Comparison of ENCODE assay signal across 22 cellular contexts in the genomic region with DNA sequence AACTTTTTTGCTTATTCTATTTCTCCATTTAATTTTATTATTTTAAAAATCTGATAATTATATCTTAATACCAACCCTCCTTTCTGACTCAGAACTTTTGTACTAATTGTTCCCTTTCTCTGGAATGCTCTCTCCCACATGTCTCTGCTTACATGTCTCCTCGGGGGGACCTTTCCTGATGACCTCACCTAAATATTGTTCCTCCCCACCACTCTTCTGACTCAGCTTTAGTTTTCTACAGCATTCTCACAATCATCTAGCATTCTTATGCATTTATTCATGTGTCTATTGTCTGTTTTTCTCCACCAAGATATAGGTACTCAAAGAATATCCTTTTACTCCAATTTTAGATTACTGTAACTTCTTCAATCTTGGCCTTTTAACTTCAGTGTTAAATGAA.
DNase-seq lines count a peak whose midpoint lies in the region; ATAC-seq, FAIRE-seq and TF ChIP-seq lines count a peak whose summit lies in the region.
"Had no signal": no experiment of that assay in that cellular context is flagged by ENCODE, and none has a peak within 500 bp of the region (broad histone marks: within the 10 kb centered on the region; RNA-seq: fewer than 3 reads in every experiment).

No MANE protein-coding gene starts in this region.

- no peak for ATAC-seq in activated T-cell treated with anti-CD3 and anti-CD28 coated beads, Interleukin-2, amount 50 U/mL, for 4 hours
- ATAC-seq in GM19023 (IDR thresholded peaks at IDR 0.05; ENCODE audit: unreplicated experiment) = no peak
- ATAC-seq in CD4-positive, alpha-beta T cell (ENCODE audit: poor library complexity) = no peak
- ATAC-seq: effector memory CD8-positive, alpha-beta T cell; gastroesophageal sphincter had no signal

- peaks cover 10% of the 10 kb centered on the region for H3K4me1 ChIP-seq in endothelial cell of umbilical vein (ENCODE audit: control insufficient read depth, extremely low read depth, insufficient read depth, low read length)
- H3K4me1 ChIP-seq: gastroesophageal sphincter, parathyroid adenoma, spleen had no signal

- no peak overlapping the region for H3K27ac Mint-ChIP-seq in CD4-positive, alpha-beta T cell
- H3K27ac Mint-ChIP-seq: activated CD4-positive, alpha-beta T cell treated with anti-CD3 and anti-CD28 coated beads, Interleukin-2, amount 10 ng/mL, durations not matched to agents 24 days and 14 days; activated naive CD4-positive, alpha-beta T cell treated with anti-CD3 and anti-CD28 coated beads, Interleukin-2, amount 50 U/mL, for 24 hours; effector memory CD8-positive, alpha-beta T cell; type B pancreatic cell had no signal

- H3K9me1 ChIP-seq in endothelial cell of umbilical vein (replicated peaks; ENCODE audit: control insufficient read depth, extremely low read depth, insufficient read depth, low read length) = no peaks in the 10 kb centered on the region

- dilution Hi-C loops in endothelial cell of umbilical vein (cut with MboI; ENCODE audit: extremely low pct_ligation_motif_present, low sequenced_read_pairs) = no loop called here

- H3K9me3 ChIP-seq in endothelial cell of umbilical vein (replicated peaks; ENCODE audit: control insufficient read depth, insufficient read depth, low read length) = no peaks in the 10 kb centered on the region
- H3K9me3 ChIP-seq in CD4-positive, alpha-beta T cell (ENCODE audit: control insufficient read depth, low read length) = no peaks in the 10 kb centered on the region
- H3K9me3 ChIP-seq: gastroesophageal sphincter, spleen had no signal

- DNase-seq in HS-5 (ENCODE audit: low read depth) (peak; percentile 35), RKO (ENCODE audit: low spot score) (peak; percentile 1), endothelial cell of umbilical vein (ENCODE audit: low read depth, low spot score) (peak; percentile 36), pulmonary artery endothelial cell (ENCODE audit: low read depth, low spot score) (peak; percentile 17)
- no peak for DNase-seq in activated T-cell treated with anti-CD3 and anti-CD28 coated beads, Interleukin-2, amount 50 U/mL, for 1 hour
- DNase-seq in activated T-cell treated with anti-CD3 and anti-CD28 coated beads, Interleukin-2, amount 50 U/mL, for 4 hours = no peak
- DNase-seq in CD4-positive, alpha-beta T cell = no peak
- DNase-seq: activated CD4-positive, alpha-beta T cell treated with anti-CD3 and anti-CD28 coated beads, Interleukin-2, amount 10 ng/mL, durations not matched to agents 24 days and 14 days; DMS79; effector memory CD8-positive, alpha-beta T cell; naive B cell; NK-92 treated with Interleukin-12 subunit alpha and Interleukin-12 subunit beta, amount 100 ng/mL, for 24 hours; spleen; stimulated activated naive CD4-positive, alpha-beta T cell had no signal

- no peak overlapping the region for H3K9ac ChIP-seq in endothelial cell of umbilical vein (replicated peaks; ENCODE audit: extremely low read depth, insufficient read depth, low read length)
- H3K9ac ChIP-seq: parathyroid adenoma had no signal

- H4K20me1 ChIP-seq in endothelial cell of umbilical vein (replicated peaks; ENCODE audit: control insufficient read depth, extremely low read depth, insufficient read depth, low read length) = no peaks in the 10 kb centered on the region

- no peaks in the 10 kb centered on the region for H3K79me2 ChIP-seq in endothelial cell of umbilical vein (ENCODE audit: control insufficient read depth, insufficient read depth, low read length)
- H3K79me2 ChIP-seq: parathyroid adenoma had no signal

- no peak overlapping the region for H3K4me3 ChIP-seq in endothelial cell of umbilical vein (replicated peaks in 1 of 3; ENCODE audit: insufficient read depth in 1 of 3, low read depth in 1 of 3, low read length in 3 of 3)
- H3K4me3 ChIP-seq: cardiac muscle cell, gastroesophageal sphincter, lung, spleen had no signal

- H3K9me3 Mint-ChIP-seq in activated T-cell treated with anti-CD3 and anti-CD28 coated beads, Interleukin-2, amount 50 U/mL, for 4 hours = no peaks in the 10 kb centered on the region
- H3K9me3 Mint-ChIP-seq in CD4-positive, alpha-beta T cell = no peaks in the 10 kb centered on the region
- H3K9me3 Mint-ChIP-seq: activated CD4-positive, alpha-beta T cell treated with anti-CD3 and anti-CD28 coated beads, Interleukin-2, amount 10 ng/mL, durations not matched to agents 24 days and 14 days; activated naive CD4-positive, alpha-beta T cell treated with anti-CD3 and anti-CD28 coated beads, Interleukin-2, amount 50 U/mL, for 24 hours; effector memory CD8-positive, alpha-beta T cell; type B pancreatic cell had no signal

- H3K4me3 Mint-ChIP-seq in activated T-cell treated with anti-CD3 and anti-CD28 coated beads, Interleukin-2, amount 50 U/mL, for 4 hours = no peak overlapping the region
- H3K4me3 Mint-ChIP-seq in CD4-positive, alpha-beta T cell = no peak overlapping the region
- H3K4me3 Mint-ChIP-seq: activated CD4-positive, alpha-beta T cell treated with anti-CD3 and anti-CD28 coated beads, Interleukin-2, amount 10 ng/mL, durations not matched to agents 24 days and 14 days; activated naive CD4-positive, alpha-beta T cell treated with anti-CD3 and anti-CD28 coated beads, Interleukin-2, amount 50 U/mL, for 24 hours; effector memory CD8-positive, alpha-beta T cell; naive B cell; type B pancreatic cell had no signal

- no peak for FAIRE-seq in endothelial cell of umbilical vein (lab: Jason Lieb, UNC)

- CTCF ChIA-PET in endothelial cell of umbilical vein (lab: Charles Lee) = interaction anchor here (1.1 to 1.5 kb wide), 2 partner anchors 11 to 100 kb away, joined by 3 to 6 read pairs; no protein-coding TSS in a partner anchor
- CTCF ChIA-PET in CD4-positive, alpha-beta T cell (lab: Charles Lee) = no interaction called here

- TF ChIP-seq POLR2A in endothelial cell of umbilical vein (IDR thresholded peaks at IDR 0.05; ENCODE audit: low read depth, low read length) = no peak

- BruUV-seq in endothelial cell of umbilical vein (replicated peaks; lab: Mats Ljungman, UMichigan) = no TSS peak

- TF ChIP-seq CTCF in endothelial cell of umbilical vein (IDR thresholded peaks at IDR 0.05; ENCODE audit: extremely low read depth in 1 of 2, insufficient read depth in 1 of 2, low read depth in 1 of 2, low read length in 2 of 2) = no peak
- no peak for TF ChIP-seq CTCF in CD4-positive, alpha-beta T cell (IDR thresholded peaks at IDR 0.05)

- H3K36me3 ChIP-seq in endothelial cell of umbilical vein (ENCODE audit: control insufficient read depth in 2 of 2, extremely low read depth in 1 of 2, insufficient read depth in 2 of 2, low read length in 2 of 2) = no peaks in the 10 kb centered on the region
- H3K36me3 ChIP-seq: cardiac muscle cell, gastroesophageal sphincter, spleen had no signal

- no peaks in the 10 kb centered on the region for H3K4me1 Mint-ChIP-seq in activated T-cell treated with anti-CD3 and anti-CD28 coated beads, Interleukin-2, amount 50 U/mL, for 4 hours (ENCODE audit: low read depth)
- H3K4me1 Mint-ChIP-seq in CD4-positive, alpha-beta T cell (ENCODE audit: low read depth) = no peaks in the 10 kb centered on the region
- H3K4me1 Mint-ChIP-seq: activated CD4-positive, alpha-beta T cell treated with anti-CD3 and anti-CD28 coated beads, Interleukin-2, amount 10 ng/mL, durations not matched to agents 24 days and 14 days; activated naive CD4-positive, alpha-beta T cell treated with anti-CD3 and anti-CD28 coated beads, Interleukin-2, amount 50 U/mL, for 24 hours had no signal

- H3K27me3 Mint-ChIP-seq in activated T-cell treated with anti-CD3 and anti-CD28 coated beads, Interleukin-2, amount 50 U/mL, for 4 hours (ENCODE audit: low read depth) = peaks cover 3% of the 10 kb centered on the region
- H3K27me3 Mint-ChIP-seq in CD4-positive, alpha-beta T cell = no peaks in the 10 kb centered on the region
- H3K27me3 Mint-ChIP-seq: activated CD4-positive, alpha-beta T cell treated with anti-CD3 and anti-CD28 coated beads, Interleukin-2, amount 10 ng/mL, durations not matched to agents 24 days and 14 days; activated naive CD4-positive, alpha-beta T cell treated with anti-CD3 and anti-CD28 coated beads, Interleukin-2, amount 50 U/mL, for 24 hours; type B pancreatic cell had no signal

- H2AFZ ChIP-seq in endothelial cell of umbilical vein (ENCODE audit: low read depth, low read length) = no peak overlapping the region
- H2AFZ ChIP-seq: parathyroid adenoma had no signal

- intact Hi-C loops in endothelial cell of umbilical vein (cut with micrococcal nuclease) = no loop called here
- intact Hi-C loops in CD4-positive, alpha-beta T cell (cut with DNase I, micrococcal nuclease) = no loop called here

- no peak overlapping the region for H3K4me2 ChIP-seq in endothelial cell of umbilical vein (ENCODE audit: insufficient read depth, low read length)

- H3K27me3 ChIP-seq in endothelial cell of umbilical vein (ENCODE audit: control insufficient read depth in 2 of 2, insufficient read depth in 2 of 2, low read length in 2 of 2) = no peaks in the 10 kb centered on the region
- no peaks in the 10 kb centered on the region for H3K27me3 ChIP-seq in CD4-positive, alpha-beta T cell (ENCODE audit: control insufficient read depth, insufficient read depth, low read length)
- H3K27me3 ChIP-seq: cardiac muscle cell, gastroesophageal sphincter had no signal

- POLR2A ChIA-PET in endothelial cell of umbilical vein (lab: Charles Lee) = no interaction called here
- POLR2A ChIA-PET in CD4-positive, alpha-beta T cell (lab: Charles Lee) = no interaction called here

- no peaks in the 10 kb centered on the region for H3K36me3 Mint-ChIP-seq in activated T-cell treated with anti-CD3 and anti-CD28 coated beads, Interleukin-2, amount 50 U/mL, for 4 hours (ENCODE audit: insufficient read depth)
- no peaks in the 10 kb centered on the region for H3K36me3 Mint-ChIP-seq in CD4-positive, alpha-beta T cell (ENCODE audit: low read depth)
- H3K36me3 Mint-ChIP-seq: activated naive CD4-positive, alpha-beta T cell treated with anti-CD3 and anti-CD28 coated beads, Interleukin-2, amount 50 U/mL, for 24 hours; naive B cell; type B pancreatic cell had no signal

- H3K27ac ChIP-seq in endothelial cell of umbilical vein (ENCODE audit: insufficient read depth, low read depth, low read length) = peak overlapping the region; percentile 68
- H3K27ac ChIP-seq in CD4-positive, alpha-beta T cell (ENCODE audit: low read depth, low read length) = no peak overlapping the region
- H3K27ac ChIP-seq: C4-2B, cardiac muscle cell, gastroesophageal sphincter, parathyroid adenoma, spleen had no signal

TF ChIP-seq in endothelial cell of umbilical vein, 7 proteins besides CTCF, POLR2A, EP300 and RAD21:
- TF ChIP-seq, protein P1, sequence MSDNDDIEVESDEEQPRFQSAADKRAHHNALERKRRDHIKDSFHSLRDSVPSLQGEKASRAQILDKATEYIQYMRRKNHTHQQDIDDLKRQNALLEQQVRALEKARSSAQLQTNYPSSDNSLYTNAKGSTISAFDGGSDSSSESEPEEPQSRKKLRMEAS (IDR thresholded peaks at IDR 0.05; ENCODE audit: insufficient read depth, insufficient read length) = no peak
- TF ChIP-seq FOS (IDR thresholded peaks at IDR 0.05; ENCODE audit: borderline replicate concordance, insufficient read depth, low read length) (peak; percentile 65), EZH2 (IDR thresholded peaks at IDR 0.05; ENCODE audit: borderline replicate concordance, low read depth, low read length, severe bottlenecking) (no peak), JUN (IDR thresholded peaks at IDR 0.05; ENCODE audit: borderline replicate concordance, insufficient read depth, insufficient read length, low read depth) (peak; percentile 32)

Comparison
In these comparisons a context has a peak if more than half of its experiments do, and no peak if none do; other contexts are left out.
1. DNase-seq: peak in HS-5 (single experiment), RKO (single experiment), endothelial cell of umbilical vein (single experiment) and pulmonary artery endothelial cell (single experiment); none in activated T-cell treated with anti-CD3 and anti-CD28 coated beads, Interleukin-2, amount 50 U/mL, for 1 hour (single experiment), activated T-cell treated with anti-CD3 and anti-CD28 coated beads, Interleukin-2, amount 50 U/mL, for 4 hours (single experiment) and CD4-positive, alpha-beta T cell (0 of 10).